ENCODE assay signal across 14 cellular contexts in the genomic region with DNA sequence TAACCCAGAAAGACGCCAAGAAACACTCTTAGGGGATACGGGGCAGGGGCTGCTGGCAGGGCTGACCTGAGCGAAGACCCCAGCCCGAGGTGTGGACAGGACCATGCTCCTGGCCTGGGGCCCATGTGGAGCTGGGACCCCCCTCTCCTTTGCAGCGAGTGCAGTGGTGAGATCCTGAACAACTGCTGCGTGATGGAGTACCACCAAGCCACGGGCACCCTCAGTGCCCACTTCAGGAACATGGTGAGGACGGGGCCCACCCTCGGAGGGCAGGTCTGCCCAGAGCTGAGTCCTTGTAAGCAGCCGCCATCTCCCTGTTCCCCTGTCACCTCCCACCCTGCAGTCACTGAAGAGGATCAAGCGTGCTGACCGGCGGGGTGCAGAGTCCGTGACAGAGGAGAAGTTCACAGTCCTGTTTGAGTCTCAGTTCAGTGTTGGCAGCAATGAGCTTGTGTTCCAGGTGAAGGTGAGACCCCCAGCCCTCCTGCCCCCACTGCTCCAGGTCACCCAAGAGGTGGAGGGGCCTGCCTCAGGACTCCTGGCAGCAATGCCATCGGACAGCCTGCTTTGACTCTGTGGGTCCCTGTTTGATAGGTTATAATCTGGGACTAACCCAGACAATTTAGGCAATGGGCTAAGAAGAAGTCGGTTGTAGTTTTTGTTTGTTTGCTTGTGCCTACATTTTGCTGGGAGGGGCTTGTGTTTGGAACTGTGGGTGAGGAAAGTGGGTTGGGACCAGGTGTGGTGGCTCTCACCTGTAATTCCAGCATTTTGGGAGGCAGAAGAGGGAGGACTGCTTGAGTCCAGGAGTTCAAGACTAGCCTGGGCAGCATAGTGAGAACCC.
"Had no signal": no experiment of that assay in that cellular context is flagged by ENCODE, and none has a peak within 500 bp of the region (broad histone marks: within the 10 kb centered on the region; RNA-seq: fewer than 3 reads in every experiment).

No MANE protein-coding gene starts in this region.

- H3K9me3 Mint-ChIP-seq: activated naive CD4-positive, alpha-beta T cell treated with anti-CD3 and anti-CD28 coated beads, Interleukin-2, amount 10 ng/mL, durations not matched to agents 7 days and 5 days; nephron progenitor cell had no signal

- H3K9me3 ChIP-seq: prostate gland, stomach, testis, upper lobe of right lung had no signal

- H3K4me3 ChIP-seq: prostate gland, stomach, testis, upper lobe of right lung had no signal

- H3K4me3 Mint-ChIP-seq: activated CD4-positive, alpha-beta T cell treated with anti-CD3 and anti-CD28 coated beads for 36 hours; activated naive CD4-positive, alpha-beta T cell treated with anti-CD3 and anti-CD28 coated beads, Interleukin-2, amount 10 ng/mL, durations not matched to agents 7 days and 5 days; nephron progenitor cell had no signal

- H3K27ac Mint-ChIP-seq: activated naive CD4-positive, alpha-beta T cell treated with anti-CD3 and anti-CD28 coated beads, Interleukin-2, amount 10 ng/mL, durations not matched to agents 7 days and 5 days; nephron progenitor cell had no signal

- H3K36me3 ChIP-seq: brain microvascular endothelial cell had no signal

- H3K27me3 Mint-ChIP-seq: activated CD4-positive, alpha-beta T cell treated with anti-CD3 and anti-CD28 coated beads for 36 hours; activated naive CD4-positive, alpha-beta T cell treated with anti-CD3 and anti-CD28 coated beads, Interleukin-2, amount 10 ng/mL, durations not matched to agents 7 days and 5 days had no signal

- H3K4me1 ChIP-seq: foreskin keratinocyte, prostate gland, upper lobe of right lung had no signal

- DNase-seq: activated CD4-positive, alpha-beta T cell treated with anti-CD3 and anti-CD28 coated beads for 36 hours; activated naive CD4-positive, alpha-beta T cell treated with anti-CD3 and anti-CD28 coated beads, Interleukin-2, amount 10 ng/mL, durations not matched to agents 7 days and 5 days; anterior cingulate cortex; brain microvascular endothelial cell; cortex of kidney; effector CD8-positive, alpha-beta T cell; foreskin keratinocyte; nephron progenitor cell; small intestine; stimulated activated CD4-positive, alpha-beta T cell treated with anti-CD3 and anti-CD28 coated beads, Interleukin-4, amount 100 ng/mL, for 24 hours; stomach; testis; upper lobe of right lung had no signal

- H3K27ac ChIP-seq: brain microvascular endothelial cell, foreskin keratinocyte, prostate gland, stomach, upper lobe of right lung had no signal

- H3K27me3 ChIP-seq: brain microvascular endothelial cell, stomach, testis, upper lobe of right lung had no signal
